In genomic region chr1:116284819-116285390, GRCh38 we compare ENCODE assay signal across 20 cellular contexts.
A peak's percentile ranks its signal among the peaks of the same experiment; 100 is the strongest.
DNase-seq lines count a peak whose midpoint lies in the region; ATAC-seq lines count a peak whose summit lies in the region.
"Had no signal": no experiment of that assay in that cellular context is flagged by ENCODE, and none has a peak within 500 bp of the region (broad histone marks: within the 10 kb centered on the region; RNA-seq: fewer than 3 reads in every experiment).

No MANE protein-coding gene starts in this region.

- intact Hi-C loops in left cardiac atrium (cut with DNase I) = no loop called here

- peak in 2 of 3 experiments; percentile 42 to 44 for DNase-seq in NCI-H1417 (lab: John Stamatoyannopoulos, UW)
- DNase-seq in NCI-H1417 treated with DMSO at 0.1 percent for 48 hours (lab: John Stamatoyannopoulos, UW) = no peak
- DNase-seq in NCI-H774 (lab: John Stamatoyannopoulos, UW) = peak; percentile 15
- DNase-seq in left cardiac atrium = no peak
- DNase-seq in pons (ENCODE audit: low spot score) = peak; percentile 15
- DNase-seq: activated CD4-positive, alpha-beta T cell treated with anti-CD3 and anti-CD28 coated beads for 48 hours; activated naive CD4-positive, alpha-beta T cell treated with anti-CD3 and anti-CD28 coated beads for 36 hours; activated T-cell treated with anti-CD3 and anti-CD28 coated beads, Interleukin-2, amount 50 U/mL, for 48 hours; central memory CD4-positive, alpha-beta T cell; DND-41; foreskin fibroblast; HFFc6; immature natural killer cell; KG1; NCI-H2081 treated with DMSO at 0.1 percent for 48 hours; stimulated activated CD4-positive, alpha-beta T cell treated with anti-CD3 and anti-CD28 coated beads, Interleukin-12 subunit alpha, Interleukin-12 subunit beta, amount 100 ng/mL, for 4 hours; stimulated activated naive CD8-positive, alpha-beta T cell treated with anti-CD3 and anti-CD28 coated beads, Interleukin-15, amount 100 ng/mL, for 72 hours had no signal

- ATAC-seq in left cardiac atrium (peak; percentile 63 to 65), GM19463 (IDR thresholded peaks at IDR 0.05; ENCODE audit: unreplicated experiment) (no peak), GM19023 (IDR thresholded peaks at IDR 0.05; ENCODE audit: unreplicated experiment) (no peak), GM21423 (IDR thresholded peaks at IDR 0.05; ENCODE audit: unreplicated experiment) (no peak)
- ATAC-seq: stimulated activated naive CD8-positive, alpha-beta T cell treated with anti-CD3 and anti-CD28 coated beads, Interleukin-15, amount 100 ng/mL, for 72 hours had no signal

Comparison
In these comparisons a context has a peak if more than half of its experiments do, and no peak if none do; other contexts are left out.
1. DNase-seq: peak in NCI-H1417 (2 of 3), NCI-H774 (single experiment) and pons (single experiment); none in NCI-H1417 treated with DMSO at 0.1 percent for 48 hours (single experiment) and left cardiac atrium (single experiment).
2. ATAC-seq: peak in left cardiac atrium (2 of 2); none in GM19463 (single experiment), GM19023 (single experiment) and GM21423 (single experiment).